Comparison of ENCODE assay signal across 1 cellular context in the genomic region with DNA sequence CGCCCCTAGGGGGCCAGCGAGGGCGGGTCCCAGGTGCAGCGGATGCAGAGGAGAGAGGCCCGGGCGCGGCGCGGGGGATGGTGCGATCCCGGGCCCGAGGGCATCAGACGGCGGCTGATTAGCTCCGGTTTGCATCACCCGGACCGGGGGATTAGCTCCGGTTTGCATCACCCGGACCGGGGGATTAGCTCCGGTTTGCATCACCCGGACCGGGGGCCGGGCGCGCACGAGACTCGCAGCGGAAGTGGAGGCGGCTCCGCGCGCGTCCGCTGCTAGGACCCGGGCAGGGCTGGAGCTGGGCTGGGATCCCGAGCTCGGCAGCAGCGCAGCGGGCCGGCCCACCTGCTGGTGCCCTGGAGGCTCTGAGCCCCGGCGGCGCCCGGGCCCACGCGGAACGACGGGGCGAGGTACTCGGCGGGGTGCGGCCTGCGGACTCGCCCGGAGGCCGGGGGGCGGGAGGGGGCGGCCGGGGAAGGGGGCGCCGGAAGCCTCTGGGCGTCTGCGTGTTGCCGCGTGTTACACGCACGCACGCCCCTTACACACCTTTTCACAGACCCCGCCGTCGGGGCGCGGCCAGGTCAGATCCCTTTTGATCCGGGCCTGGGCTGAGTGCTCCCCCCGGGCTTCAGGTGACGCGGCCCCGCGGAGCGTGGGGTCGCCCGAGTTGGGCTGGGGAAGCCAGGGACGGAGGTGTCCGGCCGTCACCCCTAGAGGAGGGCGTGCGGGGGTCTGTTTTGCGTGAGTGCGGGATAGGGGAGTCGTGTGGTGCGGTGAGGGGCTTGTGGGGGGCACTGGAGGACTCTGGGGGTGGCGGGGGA.
TF ChIP-seq lines count a peak whose summit lies in the region.

No MANE protein-coding gene starts in this region.

TF ChIP-seq in K562, 482 proteins besides CTCF, POLR2A, EP300 and RAD21 (continued from another document and continues in another):
- TF ChIP-seq, protein P1, sequence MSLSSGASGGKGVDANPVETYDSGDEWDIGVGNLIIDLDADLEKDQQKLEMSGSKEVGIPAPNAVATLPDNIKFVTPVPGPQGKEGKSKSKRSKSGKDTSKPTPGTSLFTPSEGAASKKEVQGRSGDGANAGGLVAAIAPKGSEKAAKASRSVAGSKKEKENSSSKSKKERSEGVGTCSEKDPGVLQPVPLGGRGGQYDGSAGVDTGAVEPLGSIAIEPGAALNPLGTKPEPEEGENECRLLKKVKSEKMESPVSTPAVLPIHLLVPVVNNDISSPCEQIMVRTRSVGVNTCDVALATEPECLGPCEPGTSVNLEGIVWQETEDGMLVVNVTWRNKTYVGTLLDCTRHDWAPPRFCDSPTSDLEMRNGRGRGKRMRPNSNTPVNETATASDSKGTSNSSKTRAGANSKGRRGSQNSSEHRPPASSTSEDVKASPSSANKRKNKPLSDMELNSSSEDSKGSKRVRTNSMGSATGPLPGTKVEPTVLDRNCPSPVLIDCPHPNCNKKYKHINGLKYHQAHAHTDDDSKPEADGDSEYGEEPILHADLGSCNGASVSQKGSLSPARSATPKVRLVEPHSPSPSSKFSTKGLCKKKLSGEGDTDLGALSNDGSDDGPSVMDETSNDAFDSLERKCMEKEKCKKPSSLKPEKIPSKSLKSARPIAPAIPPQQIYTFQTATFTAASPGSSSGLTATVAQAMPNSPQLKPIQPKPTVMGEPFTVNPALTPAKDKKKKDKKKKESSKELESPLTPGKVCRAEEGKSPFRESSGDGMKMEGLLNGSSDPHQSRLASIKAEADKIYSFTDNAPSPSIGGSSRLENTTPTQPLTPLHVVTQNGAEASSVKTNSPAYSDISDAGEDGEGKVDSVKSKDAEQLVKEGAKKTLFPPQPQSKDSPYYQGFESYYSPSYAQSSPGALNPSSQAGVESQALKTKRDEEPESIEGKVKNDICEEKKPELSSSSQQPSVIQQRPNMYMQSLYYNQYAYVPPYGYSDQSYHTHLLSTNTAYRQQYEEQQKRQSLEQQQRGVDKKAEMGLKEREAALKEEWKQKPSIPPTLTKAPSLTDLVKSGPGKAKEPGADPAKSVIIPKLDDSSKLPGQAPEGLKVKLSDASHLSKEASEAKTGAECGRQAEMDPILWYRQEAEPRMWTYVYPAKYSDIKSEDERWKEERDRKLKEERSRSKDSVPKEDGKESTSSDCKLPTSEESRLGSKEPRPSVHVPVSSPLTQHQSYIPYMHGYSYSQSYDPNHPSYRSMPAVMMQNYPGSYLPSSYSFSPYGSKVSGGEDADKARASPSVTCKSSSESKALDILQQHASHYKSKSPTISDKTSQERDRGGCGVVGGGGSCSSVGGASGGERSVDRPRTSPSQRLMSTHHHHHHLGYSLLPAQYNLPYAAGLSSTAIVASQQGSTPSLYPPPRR (CRISPR knock-in tag; IDR thresholded peaks at IDR 0.05; ENCODE audit: borderline replicate concordance): 0 out of 2 replicates have a peak, but pooled peaks have one; percentile 22
- TF ChIP-seq ARID2 (IDR thresholded peaks at IDR 0.05) (no peak), ZNF12 (CRISPR knock-in tag; IDR thresholded peaks at IDR 0.05) (no peak), ZNF212 (CRISPR knock-in tag; IDR thresholded peaks at IDR 0.05) (no peak), MCM3 (IDR thresholded peaks at IDR 0.05) (no peak), SNRNP70 (optimal IDR thresholded peaks at IDR 0.05; ENCODE audit: low read depth, low read length) (no peak), WHSC1 (IDR thresholded peaks at IDR 0.05; ENCODE audit: low read length) (no peak), ILK (tag; IDR thresholded peaks at IDR 0.05; ENCODE audit: borderline replicate concordance, low read depth) (no peak), SREBF2 (CRISPR knock-in tag; IDR thresholded peaks at IDR 0.05) (no peak), RBFOX2 (IDR thresholded peaks at IDR 0.05; ENCODE audit: low read depth, low read length) (peak; percentile 84), RFX7 (CRISPR knock-in tag; IDR thresholded peaks at IDR 0.05) (no peak), POLR2B (IDR thresholded peaks at IDR 0.05; ENCODE audit: low read depth, partially characterized antibody) (no peak), HDAC6 (IDR thresholded peaks at IDR 0.05; ENCODE audit: low read depth, low read length) (no peak), PTTG1 (tag; IDR thresholded peaks at IDR 0.05; ENCODE audit: low read depth) (no peak), ZNF668 (CRISPR knock-in tag; IDR thresholded peaks at IDR 0.05) (no peak), ATF1 (CRISPR knock-in tag; IDR thresholded peaks at IDR 0.05) (no peak), ATF1 (tag; IDR thresholded peaks at IDR 0.05) (peak; percentile 81), ZC3H4 (CRISPR knock-in tag; IDR thresholded peaks at IDR 0.05; ENCODE audit: borderline replicate concordance) (no peak), ZNF354B (CRISPR knock-in tag; IDR thresholded peaks at IDR 0.05) (no peak), TAF15 (IDR thresholded peaks at IDR 0.05; ENCODE audit: low read depth, low read length) (no peak), MYNN (IDR thresholded peaks at IDR 0.05) (peak; percentile 63; the same call in 1 of the 2 replicates), MYNN (CRISPR knock-in tag; IDR thresholded peaks at IDR 0.05) (no peak), XRCC4 (IDR thresholded peaks at IDR 0.05; ENCODE audit: extremely low read depth, insufficient read depth, insufficient read length) (no peak), FOXA3 (CRISPR knock-in tag; conservative IDR thresholded peaks at IDR 0.05 in 1 of 2, IDR thresholded peaks at IDR 0.05 in 1 of 2) (no peak), ETV1 (tag; conservative IDR thresholded peaks at IDR 0.05; ENCODE audit: low read depth) (peak; percentile 100), SRSF9 (IDR thresholded peaks at IDR 0.05; ENCODE audit: borderline replicate concordance, low read depth, low read length) (no peak), ZEB2 (IDR thresholded peaks at IDR 0.05) (peak; percentile 96), SIN3A (IDR thresholded peaks at IDR 0.05; ENCODE audit: borderline replicate concordance in 2 of 2, control insufficient read depth in 1 of 2, low read depth in 2 of 2, low read length in 2 of 2) (no peak; a peak in 1 of 4 replicates), ZBTB17 (CRISPR knock-in tag; IDR thresholded peaks at IDR 0.05) (no peak; the same call in 1 of the 2 replicates), NBN (IDR thresholded peaks at IDR 0.05; ENCODE audit: low read depth) (peak; percentile 82)
- TF ChIP-seq, protein P2, sequence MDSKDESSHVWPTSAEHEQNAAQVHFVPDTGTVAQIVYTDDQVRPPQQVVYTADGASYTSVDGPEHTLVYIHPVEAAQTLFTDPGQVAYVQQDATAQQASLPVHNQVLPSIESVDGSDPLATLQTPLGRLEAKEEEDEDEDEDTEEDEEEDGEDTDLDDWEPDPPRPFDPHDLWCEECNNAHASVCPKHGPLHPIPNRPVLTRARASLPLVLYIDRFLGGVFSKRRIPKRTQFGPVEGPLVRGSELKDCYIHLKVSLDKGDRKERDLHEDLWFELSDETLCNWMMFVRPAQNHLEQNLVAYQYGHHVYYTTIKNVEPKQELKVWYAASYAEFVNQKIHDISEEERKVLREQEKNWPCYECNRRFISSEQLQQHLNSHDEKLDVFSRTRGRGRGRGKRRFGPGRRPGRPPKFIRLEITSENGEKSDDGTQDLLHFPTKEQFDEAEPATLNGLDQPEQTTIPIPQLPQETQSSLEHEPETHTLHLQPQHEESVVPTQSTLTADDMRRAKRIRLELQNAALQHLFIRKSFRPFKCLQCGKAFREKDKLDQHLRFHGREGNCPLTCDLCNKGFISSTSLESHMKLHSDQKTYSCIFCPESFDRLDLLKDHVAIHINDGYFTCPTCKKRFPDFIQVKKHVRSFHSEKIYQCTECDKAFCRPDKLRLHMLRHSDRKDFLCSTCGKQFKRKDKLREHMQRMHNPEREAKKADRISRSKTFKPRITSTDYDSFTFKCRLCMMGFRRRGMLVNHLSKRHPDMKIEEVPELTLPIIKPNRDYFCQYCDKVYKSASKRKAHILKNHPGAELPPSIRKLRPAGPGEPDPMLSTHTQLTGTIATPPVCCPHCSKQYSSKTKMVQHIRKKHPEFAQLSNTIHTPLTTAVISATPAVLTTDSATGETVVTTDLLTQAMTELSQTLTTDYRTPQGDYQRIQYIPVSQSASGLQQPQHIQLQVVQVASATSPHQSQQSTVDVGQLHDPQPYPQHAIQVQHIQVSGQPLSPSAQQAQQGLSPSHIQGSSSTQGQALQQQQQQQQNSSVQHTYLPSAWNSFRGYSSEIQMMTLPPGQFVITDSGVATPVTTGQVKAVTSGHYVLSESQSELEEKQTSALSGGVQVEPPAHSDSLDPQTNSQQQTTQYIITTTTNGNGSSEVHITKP (IDR thresholded peaks at IDR 0.05; ENCODE audit: partially characterized antibody): no peak
- TF ChIP-seq, protein P3, sequence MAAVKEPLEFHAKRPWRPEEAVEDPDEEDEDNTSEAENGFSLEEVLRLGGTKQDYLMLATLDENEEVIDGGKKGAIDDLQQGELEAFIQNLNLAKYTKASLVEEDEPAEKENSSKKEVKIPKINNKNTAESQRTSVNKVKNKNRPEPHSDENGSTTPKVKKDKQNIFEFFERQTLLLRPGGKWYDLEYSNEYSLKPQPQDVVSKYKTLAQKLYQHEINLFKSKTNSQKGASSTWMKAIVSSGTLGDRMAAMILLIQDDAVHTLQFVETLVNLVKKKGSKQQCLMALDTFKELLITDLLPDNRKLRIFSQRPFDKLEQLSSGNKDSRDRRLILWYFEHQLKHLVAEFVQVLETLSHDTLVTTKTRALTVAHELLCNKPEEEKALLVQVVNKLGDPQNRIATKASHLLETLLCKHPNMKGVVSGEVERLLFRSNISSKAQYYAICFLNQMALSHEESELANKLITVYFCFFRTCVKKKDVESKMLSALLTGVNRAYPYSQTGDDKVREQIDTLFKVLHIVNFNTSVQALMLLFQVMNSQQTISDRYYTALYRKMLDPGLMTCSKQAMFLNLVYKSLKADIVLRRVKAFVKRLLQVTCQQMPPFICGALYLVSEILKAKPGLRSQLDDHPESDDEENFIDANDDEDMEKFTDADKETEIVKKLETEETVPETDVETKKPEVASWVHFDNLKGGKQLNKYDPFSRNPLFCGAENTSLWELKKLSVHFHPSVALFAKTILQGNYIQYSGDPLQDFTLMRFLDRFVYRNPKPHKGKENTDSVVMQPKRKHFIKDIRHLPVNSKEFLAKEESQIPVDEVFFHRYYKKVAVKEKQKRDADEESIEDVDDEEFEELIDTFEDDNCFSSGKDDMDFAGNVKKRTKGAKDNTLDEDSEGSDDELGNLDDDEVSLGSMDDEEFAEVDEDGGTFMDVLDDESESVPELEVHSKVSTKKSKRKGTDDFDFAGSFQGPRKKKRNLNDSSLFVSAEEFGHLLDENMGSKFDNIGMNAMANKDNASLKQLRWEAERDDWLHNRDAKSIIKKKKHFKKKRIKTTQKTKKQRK (IDR thresholded peaks at IDR 0.05; ENCODE audit: borderline replicate concordance, low read depth, low read length): no peak
- TF ChIP-seq, protein P4, sequence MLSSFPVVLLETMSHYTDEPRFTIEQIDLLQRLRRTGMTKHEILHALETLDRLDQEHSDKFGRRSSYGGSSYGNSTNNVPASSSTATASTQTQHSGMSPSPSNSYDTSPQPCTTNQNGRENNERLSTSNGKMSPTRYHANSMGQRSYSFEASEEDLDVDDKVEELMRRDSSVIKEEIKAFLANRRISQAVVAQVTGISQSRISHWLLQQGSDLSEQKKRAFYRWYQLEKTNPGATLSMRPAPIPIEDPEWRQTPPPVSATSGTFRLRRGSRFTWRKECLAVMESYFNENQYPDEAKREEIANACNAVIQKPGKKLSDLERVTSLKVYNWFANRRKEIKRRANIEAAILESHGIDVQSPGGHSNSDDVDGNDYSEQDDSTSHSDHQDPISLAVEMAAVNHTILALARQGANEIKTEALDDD (IDR thresholded peaks at IDR 0.05): no peak
- TF ChIP-seq, protein P5, sequence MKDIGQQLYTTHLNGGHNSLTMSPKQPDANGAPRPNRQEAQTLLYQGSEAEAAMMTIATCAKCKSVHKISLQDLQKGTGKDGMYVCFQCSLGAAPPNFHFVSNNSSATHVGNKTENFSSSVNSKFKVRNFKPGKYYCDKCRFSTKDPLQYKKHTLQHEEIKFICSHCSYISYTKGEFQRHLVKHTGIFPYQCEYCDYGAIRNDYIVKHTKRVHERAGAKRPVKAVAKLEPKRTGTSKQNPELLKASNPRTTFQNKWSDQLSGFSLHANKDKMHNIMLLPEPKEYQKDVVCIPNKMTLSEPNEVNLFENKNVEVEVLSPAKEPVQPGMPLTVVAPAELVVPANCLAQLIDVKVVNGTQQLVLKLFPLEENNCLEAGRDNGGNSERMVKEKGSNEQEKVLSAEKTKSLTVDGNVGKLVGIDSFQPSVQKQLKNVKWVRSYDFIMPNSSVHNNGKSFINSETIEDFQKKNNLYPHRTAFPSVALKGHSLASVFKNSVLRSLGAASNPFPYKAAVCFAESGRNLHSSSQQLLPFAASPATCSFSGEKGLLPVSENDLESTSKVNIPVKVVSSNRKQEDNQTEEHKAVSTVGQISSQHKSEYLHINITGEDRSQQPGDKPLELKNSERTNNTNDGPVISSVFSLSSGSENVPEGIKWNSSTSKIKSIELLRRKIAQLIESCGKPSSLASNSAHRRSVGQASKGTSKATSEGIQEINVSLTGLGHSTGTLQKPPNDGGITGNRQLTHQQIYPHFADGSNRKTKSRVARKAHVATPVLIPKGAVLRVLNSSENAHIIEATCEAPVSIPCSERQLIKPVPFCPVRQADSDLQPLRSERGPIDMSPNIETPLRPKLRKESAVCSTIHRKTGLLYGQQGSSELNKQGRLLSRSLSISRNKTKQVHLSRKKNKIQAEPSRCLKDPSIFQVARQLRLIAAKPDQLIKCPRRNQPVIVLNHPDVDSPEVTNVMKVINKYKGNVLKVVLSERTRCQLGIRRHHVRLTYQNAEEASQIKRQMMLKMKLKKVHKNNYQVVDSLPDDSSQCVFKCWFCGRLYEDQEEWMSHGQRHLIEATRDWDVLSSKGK (CRISPR knock-in tag; IDR thresholded peaks at IDR 0.05): no peak
- TF ChIP-seq, protein P6, sequence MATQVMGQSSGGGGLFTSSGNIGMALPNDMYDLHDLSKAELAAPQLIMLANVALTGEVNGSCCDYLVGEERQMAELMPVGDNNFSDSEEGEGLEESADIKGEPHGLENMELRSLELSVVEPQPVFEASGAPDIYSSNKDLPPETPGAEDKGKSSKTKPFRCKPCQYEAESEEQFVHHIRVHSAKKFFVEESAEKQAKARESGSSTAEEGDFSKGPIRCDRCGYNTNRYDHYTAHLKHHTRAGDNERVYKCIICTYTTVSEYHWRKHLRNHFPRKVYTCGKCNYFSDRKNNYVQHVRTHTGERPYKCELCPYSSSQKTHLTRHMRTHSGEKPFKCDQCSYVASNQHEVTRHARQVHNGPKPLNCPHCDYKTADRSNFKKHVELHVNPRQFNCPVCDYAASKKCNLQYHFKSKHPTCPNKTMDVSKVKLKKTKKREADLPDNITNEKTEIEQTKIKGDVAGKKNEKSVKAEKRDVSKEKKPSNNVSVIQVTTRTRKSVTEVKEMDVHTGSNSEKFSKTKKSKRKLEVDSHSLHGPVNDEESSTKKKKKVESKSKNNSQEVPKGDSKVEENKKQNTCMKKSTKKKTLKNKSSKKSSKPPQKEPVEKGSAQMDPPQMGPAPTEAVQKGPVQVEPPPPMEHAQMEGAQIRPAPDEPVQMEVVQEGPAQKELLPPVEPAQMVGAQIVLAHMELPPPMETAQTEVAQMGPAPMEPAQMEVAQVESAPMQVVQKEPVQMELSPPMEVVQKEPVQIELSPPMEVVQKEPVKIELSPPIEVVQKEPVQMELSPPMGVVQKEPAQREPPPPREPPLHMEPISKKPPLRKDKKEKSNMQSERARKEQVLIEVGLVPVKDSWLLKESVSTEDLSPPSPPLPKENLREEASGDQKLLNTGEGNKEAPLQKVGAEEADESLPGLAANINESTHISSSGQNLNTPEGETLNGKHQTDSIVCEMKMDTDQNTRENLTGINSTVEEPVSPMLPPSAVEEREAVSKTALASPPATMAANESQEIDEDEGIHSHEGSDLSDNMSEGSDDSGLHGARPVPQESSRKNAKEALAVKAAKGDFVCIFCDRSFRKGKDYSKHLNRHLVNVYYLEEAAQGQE (CRISPR knock-in tag; IDR thresholded peaks at IDR 0.05; ENCODE audit: low read depth): no peak
- TF ChIP-seq, protein P7, sequence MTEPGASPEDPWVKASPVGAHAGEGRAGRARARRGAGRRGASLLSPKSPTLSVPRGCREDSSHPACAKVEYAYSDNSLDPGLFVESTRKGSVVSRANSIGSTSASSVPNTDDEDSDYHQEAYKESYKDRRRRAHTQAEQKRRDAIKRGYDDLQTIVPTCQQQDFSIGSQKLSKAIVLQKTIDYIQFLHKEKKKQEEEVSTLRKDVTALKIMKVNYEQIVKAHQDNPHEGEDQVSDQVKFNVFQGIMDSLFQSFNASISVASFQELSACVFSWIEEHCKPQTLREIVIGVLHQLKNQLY (CRISPR knock-in tag; conservative IDR thresholded peaks at IDR 0.05): no peak
